In the genomic region with DNA sequence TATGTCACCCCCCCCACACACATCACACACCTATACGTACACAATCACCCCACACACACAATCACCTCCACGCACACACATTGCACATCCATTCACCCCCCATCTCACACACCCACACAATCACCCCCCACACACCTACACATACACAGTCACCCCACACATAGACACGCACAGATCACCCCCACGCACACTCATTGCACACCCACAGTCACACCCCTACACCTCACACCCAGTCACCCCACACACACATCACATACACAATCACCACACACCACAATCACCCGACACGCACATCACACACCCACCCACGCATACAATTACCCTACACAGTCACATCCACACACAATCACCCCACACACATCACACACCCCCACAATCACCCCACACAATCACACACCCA, we compare ENCODE assay signal across 1 cellular context.
TF ChIP-seq lines count a peak whose summit lies in the region.

No MANE protein-coding gene starts in this region.

TF ChIP-seq in IMR-90, 13 proteins besides CTCF, POLR2A, EP300 and RAD21 (continued from another document):
- TF ChIP-seq BHLHE40 (IDR thresholded peaks at IDR 0.05; ENCODE audit: low read depth, low read length) (no peak), ELK1 (IDR thresholded peaks at IDR 0.05; ENCODE audit: borderline replicate concordance, low read depth, low read length) (no peak)
